8 cellular contexts compared by ENCODE assay signal in genomic region chr6:96521625-96522468, GRCh38. TPM values are rescaled to one million over a fixed set of nuclear protein-coding genes. Genes with fewer than 3 reads are reported as not detected.
DNase-seq lines count a peak whose midpoint lies in the region; ATAC-seq, FAIRE-seq and TF ChIP-seq lines count a peak whose summit lies in the region.

Gene UFL1 (plus strand): TSS chr6:96521806. CDS start chr6:96521874, 68 bp downstream.

- CTCF ChIA-PET in T-cell (lab: Charles Lee) = interaction anchor here (1.0 to 3.3 kb wide), 4 partner anchors 22 to 54 kb away, joined by 3 to 22 read pairs (median 4); no protein-coding TSS in a partner anchor

- TF ChIP-seq POLR2A in GM12891 (IDR thresholded peaks at IDR 0.05; ENCODE audit: low read depth, low read length) = peak; percentile 97
- peak; percentile 91 to 97 for TF ChIP-seq POLR2A in adrenal gland (IDR thresholded peaks at IDR 0.05)
- peak in 3 of 4 donors; percentile 92 to 97 (median 96) for TF ChIP-seq POLR2A in upper lobe of left lung (IDR thresholded peaks at IDR 0.05)

- peak within 1 kb of the TSS; percentile 100 for H3K4me3 Mint-ChIP-seq in T-cell

- peak; percentile 60 for DNase-seq in GM12891 (ENCODE audit: insufficient read length, low spot score)
- DNase-seq in NCI-H1436 treated with DMSO at 0.1 percent for 48 hours (lab: John Stamatoyannopoulos, UW) = peak; percentile 73
- DNase-seq in T-cell = peak; percentile 87 to 97 (median 94)
- DNase-seq in adrenal gland = peak; percentile 94 to 97 (median 96)
- peak; percentile 94 for DNase-seq in heart right ventricle
- DNase-seq in posterior cingulate gyrus = peak; percentile 89 to 99 (median 94)
- peak; percentile 97 to 98 for DNase-seq in upper lobe of left lung

- intact Hi-C loops in adrenal gland (cut with DNase I) = no loop called here
- intact Hi-C loops in heart right ventricle (cut with DNase I) = loop anchor here in 5 of 10 donors (5.0 to 10.0 kb wide), 3 partner anchors 373 to 760 kb away; partner anchors contain the start of genes NDUFAF4 (in 5 of the 5) and MMS22L (in 1 of the 5)
- intact Hi-C loops in posterior cingulate gyrus (cut with DNase I) = loop anchor here (5.0 to 10.0 kb wide), 2 partner anchors 375 to 507 kb away; partner anchors contain the start of genes FUT9 and NDUFAF4

- TF ChIP-seq CTCF in adrenal gland (IDR thresholded peaks at IDR 0.05) = peak in 1 of 6 experiments; percentile 37
- TF ChIP-seq CTCF in heart right ventricle (IDR thresholded peaks at IDR 0.05) = peak in 3 of 9 donors; percentile 24 to 32 (median 31)
- peak in 3 of 6 experiments; percentile 36 to 48 (median 42) for TF ChIP-seq CTCF in upper lobe of left lung (IDR thresholded peaks at IDR 0.05)

- TF ChIP-seq EP300 in upper lobe of left lung (IDR thresholded peaks at IDR 0.05) = peak in 1 of 4 donors; percentile 48

- H3K27me3 Mint-ChIP-seq in T-cell = no peaks in the 10 kb centered on the region

- no peaks in the 10 kb centered on the region for H3K9me3 Mint-ChIP-seq in T-cell

- POLR2A ChIA-PET in T-cell (lab: Charles Lee) = interaction anchor here (0.6 to 1.5 kb wide), 9 partner anchors 13 to 946 kb away, joined by 3 to 7 read pairs (median 3); partner anchors contain the start of genes KLHL32 (in 1 of the 2) and MANEA (in 1 of the 2)

- ATAC-seq in HG02840 (IDR thresholded peaks at IDR 0.05; ENCODE audit: low FRiP score, unreplicated experiment) (peak; percentile 97), T-cell (replicated peaks in 1 of 4) (peak; percentile 93 to 97 (median 95)), heart right ventricle (peak; percentile 100), upper lobe of left lung (ENCODE audit: low FRiP score in 2 of 2) (peak; percentile 99 to 100)

- H3K4me1 Mint-ChIP-seq in T-cell = peaks cover 28 to 44% (median 41%) of the 10 kb centered on the region in 3 donors

- H3K4me1 ChIP-seq in adrenal gland (replicated peaks in 1 of 2) (peaks cover 27 to 45% of the 10 kb centered on the region in 2 donors), heart right ventricle (peaks cover 0 to 34% (median 24%) of the 10 kb centered on the region in 9 donors), upper lobe of left lung (peaks cover 13 to 16% (median 15%) of the 10 kb centered on the region in 4 donors)

- peak within 1 kb of the TSS; percentile 100 for H3K27ac Mint-ChIP-seq in T-cell

- peak; percentile 100 for FAIRE-seq in GM12891 (lab: Jason Lieb, UNC)

- H3K9me3 ChIP-seq in adrenal gland (replicated peaks in 1 of 3) (no peaks in the 10 kb centered on the region), heart right ventricle (no peaks in the 10 kb centered on the region), upper lobe of left lung (no peaks in the 10 kb centered on the region)

- peaks cover 0 to 16% of the 10 kb centered on the region in 2 donors for H3K36me3 ChIP-seq in adrenal gland (replicated peaks in 1 of 2)
- peaks cover 0 to 37% (median 17%) of the 10 kb centered on the region in 9 donors for H3K36me3 ChIP-seq in heart right ventricle
- H3K36me3 ChIP-seq in upper lobe of left lung = peaks cover 0 to 16% (median 8%) of the 10 kb centered on the region in 4 donors

- H3K36me3 Mint-ChIP-seq in T-cell = peaks cover 9% of the 10 kb centered on the region

- no peaks in the 10 kb centered on the region for H3K27me3 ChIP-seq in adrenal gland
- no peaks in the 10 kb centered on the region for H3K27me3 ChIP-seq in heart right ventricle
- H3K27me3 ChIP-seq in upper lobe of left lung = no peaks in the 10 kb centered on the region

- H3K27ac ChIP-seq in adrenal gland (peak within 1 kb of the TSS; percentile 94 to 99 (median 94)), heart right ventricle (peak within 1 kb of the TSS; percentile 82 to 98 (median 94)), upper lobe of left lung (peak within 1 kb of the TSS; percentile 94 to 97 (median 96))

- H3K4me3 ChIP-seq in adrenal gland (peak within 1 kb of the TSS; percentile 75 to 96 (median 84)), heart right ventricle (peak within 1 kb of the TSS; percentile 68 to 92 (median 83)), upper lobe of left lung (peak within 1 kb of the TSS; percentile 48 to 76 (median 63))

- WGBS in adrenal gland, 4 donors = 0% methylated on average over 4 to 64 of the region's 64 CpGs
- WGBS in heart right ventricle, 2 donors = 0% methylated on average over 59 to 64 of the region's 64 CpGs
- 1% methylated on average over 41 to 60 of the region's 64 CpGs for WGBS in upper lobe of left lung, 2 donors

TF ChIP-seq in GM12891, 5 proteins besides CTCF, POLR2A, EP300 and RAD21:
- peak; percentile 32 for TF ChIP-seq PAX5 (IDR thresholded peaks at IDR 0.05; ENCODE audit: insufficient read depth, low read length, severe bottlenecking)
- TF ChIP-seq TAF1 (IDR thresholded peaks at IDR 0.05; ENCODE audit: low read depth, low read length) = peak; percentile 97
- peak; percentile 98 for TF ChIP-seq POLR2AphosphoS5 (IDR thresholded peaks at IDR 0.05; ENCODE audit: low read depth, low read length)
- TF ChIP-seq POU2F2 (IDR thresholded peaks at IDR 0.05; ENCODE audit: low read depth, low read length) = peak; percentile 79
- peak; percentile 80 for TF ChIP-seq SPI1 (IDR thresholded peaks at IDR 0.05; ENCODE audit: low read depth, low read length)

RNA-seq across cellular contexts. Expression of gene UFL1, which starts in this region (rescaled TPM):
- 10.2 TPM for polyA plus RNA-seq in GM12891 (2012; ENCODE audit: low read depth, missing spikeins)
- total RNA-seq in T-cell = 10 to 100 TPM; 19.3 to 29.4 (median 27.7) TPM
- total RNA-seq in adrenal gland = 10 to 100 TPM; 20.0 to 36.6 (median 32.5) TPM
- 10 to 100 TPM; 19.7 to 54.4 (median 20.8) TPM for polyA plus RNA-seq in adrenal gland
- 10 to 100 TPM; 21.0 to 32.7 (median 26.0) TPM for total RNA-seq in heart right ventricle
- 10 to 100 TPM in 1 of 2 donors, 1 to 10 TPM in 1; 9.0 to 20.8 TPM for polyA plus RNA-seq in heart right ventricle
- 10 to 100 TPM in 5 of 6 donors, 1 to 10 TPM in 1; 5.9 to 37.5 (median 17.7) TPM for total RNA-seq in upper lobe of left lung

Comparison
In these comparisons a context has a peak if more than half of its experiments do, and no peak if none do; other contexts are left out.
1. Peak in every context shown above with its lines: DNase-seq, ATAC-seq, H3K4me3 ChIP-seq and H3K27ac ChIP-seq.